27 cellular contexts compared by ENCODE assay signal in genomic region chr3:149706905-149707304, GRCh38. TPM values are rescaled to one million over a fixed set of nuclear protein-coding genes. Genes with fewer than 3 reads are reported as not detected.
DNase-seq lines count a peak whose midpoint lies in the region; ATAC-seq and TF ChIP-seq lines count a peak whose summit lies in the region.
"Had no signal": no experiment of that assay in that cellular context is flagged by ENCODE, and none has a peak within 500 bp of the region (broad histone marks: within the 10 kb centered on the region; RNA-seq: fewer than 3 reads in every experiment).

No MANE protein-coding gene starts in this region.

- H3K79me2 ChIP-seq in OCI-LY7 (ENCODE audit: insufficient read depth, low read depth, low read length) = no peaks in the 10 kb centered on the region

- no TSS peak for BruUV-seq in OCI-LY7 (replicated peaks; lab: Mats Ljungman, UMichigan)

- TF ChIP-seq CTCF in foreskin fibroblast (IDR thresholded peaks at IDR 0.05; ENCODE audit: low read depth, low read length) = no peak
- no peak for TF ChIP-seq CTCF in OCI-LY7 (conservative IDR thresholded peaks at IDR 0.05; ENCODE audit: low read length)

- no peaks in the 10 kb centered on the region for H4K20me1 ChIP-seq in OCI-LY7 (ENCODE audit: insufficient read depth, low read length)

- H3K9me3 ChIP-seq in right cardiac atrium (ENCODE audit: control insufficient read depth, low read length) = no peaks in the 10 kb centered on the region
- H3K9me3 ChIP-seq in OCI-LY7 (ENCODE audit: low read length) = no peaks in the 10 kb centered on the region
- H3K9me3 ChIP-seq: gastroesophageal sphincter, pancreas had no signal

- H3K9me3 Mint-ChIP-seq in T-helper 2 cell treated with Interferon-gamma antibody and Interleukin-4, amounts not matched to agents 5 μg/mL and 100 μg/mL, for 36 hours = no peaks in the 10 kb centered on the region
- H3K9me3 Mint-ChIP-seq: activated B cell treated with CpG ODN at 0.5 μM for 24 hours; activated CD8-positive, alpha-beta T cell treated with anti-CD3 and anti-CD28 coated beads for 36 hours; dendritic cell treated with granulocyte-macrophage colony-stimulating factor and Interleukin-4, amounts not matched to agents 40 ng/mL and 50 ng/mL, for 4 days; naive thymus-derived CD8-positive, alpha-beta T cell had no signal

- POLR2A ChIA-PET in OCI-LY7 (lab: Charles Lee) = no interaction called here

- peaks cover 2% of the 10 kb centered on the region for H3K36me3 Mint-ChIP-seq in T-helper 2 cell treated with Interferon-gamma antibody and Interleukin-4, amounts not matched to agents 5 μg/mL and 100 μg/mL, for 36 hours (ENCODE audit: low read depth)
- H3K36me3 Mint-ChIP-seq: naive thymus-derived CD8-positive, alpha-beta T cell had no signal

- intact Hi-C loops in Right ventricle myocardium inferior (cut with DNase I) (no loop called here), right cardiac atrium (cut with DNase I) (no loop called here), OCI-LY7 (cut with micrococcal nuclease; ENCODE audit: unreplicated experiment) (no loop called here)

- no peaks in the 10 kb centered on the region for H3K27me3 ChIP-seq in right cardiac atrium (ENCODE audit: control insufficient read depth, insufficient read depth)
- H3K27me3 ChIP-seq: gastroesophageal sphincter, pancreas had no signal

- H3K9me2 ChIP-seq in OCI-LY7 (ENCODE audit: insufficient read depth, low read length) = no peaks in the 10 kb centered on the region

- H3K4me3 Mint-ChIP-seq in T-helper 2 cell treated with Interferon-gamma antibody and Interleukin-4, amounts not matched to agents 5 μg/mL and 100 μg/mL, for 36 hours = no peak overlapping the region
- H3K4me3 Mint-ChIP-seq: activated B cell treated with CpG ODN at 0.5 μM for 24 hours; activated CD8-positive, alpha-beta T cell treated with anti-CD3 and anti-CD28 coated beads for 36 hours; B cell; dendritic cell treated with granulocyte-macrophage colony-stimulating factor and Interleukin-4, amounts not matched to agents 40 ng/mL and 50 ng/mL, for 4 days; naive thymus-derived CD8-positive, alpha-beta T cell had no signal

- no peak overlapping the region for H3K27ac ChIP-seq in right cardiac atrium (ENCODE audit: low read length)
- peak overlapping the region; percentile 26 for H3K27ac ChIP-seq in cingulate gyrus (ENCODE audit: low read depth, low read length)
- no peak overlapping the region for H3K27ac ChIP-seq in OCI-LY7 (ENCODE audit: low read depth, low read length, poor library complexity, severe bottlenecking)
- H3K27ac ChIP-seq: 22Rv1, gastroesophageal sphincter, pancreas had no signal

- peak; percentile 21 for ATAC-seq in Right ventricle myocardium inferior
- no peak for ATAC-seq in right cardiac atrium
- ATAC-seq: activated CD8-positive, alpha-beta T cell treated with anti-CD3 and anti-CD28 coated beads for 36 hours; gastroesophageal sphincter; naive thymus-derived CD8-positive, alpha-beta T cell; sciatic nerve had no signal

- CTCF ChIA-PET in OCI-LY7 (lab: Charles Lee; ENCODE audit: unreplicated experiment) = no interaction called here

- WGBS in right cardiac atrium = 59% methylated on average over 3 of the region's 3 CpGs

- H2AFZ ChIP-seq in OCI-LY7 (ENCODE audit: low read length) = no peak overlapping the region

- DNase-seq in Right ventricle myocardium inferior (ENCODE audit: missing footprints) (no peak), right cardiac atrium (no peak), foreskin fibroblast (peak; percentile 11 to 61), skeletal muscle cell (ENCODE audit: low read depth) (peak; percentile 21), NCI-H748 (lab: John Stamatoyannopoulos, UW; ENCODE audit: unreplicated experiment) (no peak), OCI-LY7 (ENCODE audit: low spot score) (no peak)
- DNase-seq in T-helper 2 cell treated with Interferon-gamma antibody and Interleukin-4, amounts not matched to agents 5 μg/mL and 100 μg/mL, for 36 hours (ENCODE audit: low spot score) = no peak
- DNase-seq: activated B cell treated with CpG ODN at 0.5 μM for 24 hours; activated CD8-positive, alpha-beta T cell treated with anti-CD3 and anti-CD28 coated beads for 36 hours; activated naive CD4-positive, alpha-beta T cell; amniotic stem cell; KBM-7; naive thymus-derived CD8-positive, alpha-beta T cell; NCI-H1436 treated with DMSO at 0.1 percent for 48 hours; NCI-H2171; NCI-H526 treated with DMSO at 0.1 percent for 48 hours; pancreas; RPMI8226; stimulated activated CD4-positive, alpha-beta T cell treated with anti-CD3 and anti-CD28 coated beads, Interleukin-15, amount 100 ng/mL, for 24 hours; T1000; trophoblast cell had no signal

- no peaks in the 10 kb centered on the region for H3K36me3 ChIP-seq in OCI-LY7 (ENCODE audit: insufficient read depth, low read length)
- H3K36me3 ChIP-seq: gastroesophageal sphincter, pancreas had no signal

- H3K27me3 Mint-ChIP-seq in T-helper 2 cell treated with Interferon-gamma antibody and Interleukin-4, amounts not matched to agents 5 μg/mL and 100 μg/mL, for 36 hours (ENCODE audit: low read depth) = no peaks in the 10 kb centered on the region
- H3K27me3 Mint-ChIP-seq: activated B cell treated with CpG ODN at 0.5 μM for 24 hours; activated CD8-positive, alpha-beta T cell treated with anti-CD3 and anti-CD28 coated beads for 36 hours; B cell; naive thymus-derived CD8-positive, alpha-beta T cell had no signal

- H3K4me1 ChIP-seq in right cardiac atrium (ENCODE audit: control insufficient read depth, insufficient read depth, low read length) (no peaks in the 10 kb centered on the region), OCI-LY7 (ENCODE audit: insufficient read depth, low read length, poor library complexity, severe bottlenecking) (no peaks in the 10 kb centered on the region)
- H3K4me1 ChIP-seq: gastroesophageal sphincter, pancreas had no signal

- peaks cover 18% of the 10 kb centered on the region for H3K4me1 Mint-ChIP-seq in T-helper 2 cell treated with Interferon-gamma antibody and Interleukin-4, amounts not matched to agents 5 μg/mL and 100 μg/mL, for 36 hours (ENCODE audit: low read depth)

- no peak overlapping the region for H3K4me3 ChIP-seq in right cardiac atrium (ENCODE audit: low read length)
- no peak overlapping the region for H3K4me3 ChIP-seq in foreskin fibroblast (ENCODE audit: low read depth in 1 of 2, low read length in 2 of 2)
- H3K4me3 ChIP-seq in skeletal muscle cell (ENCODE audit: low read depth, low read length) = no peak overlapping the region
- H3K4me3 ChIP-seq in OCI-LY7 (ENCODE audit: low read depth, low read length, poor library complexity, severe bottlenecking) = no peak overlapping the region
- H3K4me3 ChIP-seq: gastroesophageal sphincter, pancreas had no signal

- H3K27ac Mint-ChIP-seq in T-helper 2 cell treated with Interferon-gamma antibody and Interleukin-4, amounts not matched to agents 5 μg/mL and 100 μg/mL, for 36 hours = no peak overlapping the region
- H3K27ac Mint-ChIP-seq: activated B cell treated with CpG ODN at 0.5 μM for 24 hours; activated CD8-positive, alpha-beta T cell treated with anti-CD3 and anti-CD28 coated beads for 36 hours; B cell; dendritic cell treated with granulocyte-macrophage colony-stimulating factor and Interleukin-4, amounts not matched to agents 40 ng/mL and 50 ng/mL, for 4 days; naive thymus-derived CD8-positive, alpha-beta T cell had no signal

- no peak overlapping the region for H3K4me2 ChIP-seq in OCI-LY7 (ENCODE audit: low read length)

RNA-seq across cellular contexts. Expression of gene COMMD2, which starts 45.4 kb away (rescaled TPM):
- total RNA-seq in Right ventricle myocardium inferior = 18.0 TPM
- total RNA-seq in right cardiac atrium = 10 to 100 TPM; 17.0 to 22.2 (median 19.9) TPM
- polyA plus RNA-seq in right cardiac atrium = 7.4 TPM
- total RNA-seq in OCI-LY7 (2014; rRNA removed; shearing (Covaris generic)) = 24.9 and 27.2 TPM in 2 replicates
- 47.1 and 48.9 TPM in 2 replicates for total RNA-seq in OCI-LY7 (2022)

RNA-seq across cellular contexts. Expression of gene WWTR1, which starts 49.1 kb away (rescaled TPM):
- total RNA-seq in Right ventricle myocardium inferior (42.6 TPM), right cardiac atrium (10 to 100 TPM; 48.2 to 99.2 (median 56.9) TPM), OCI-LY7 (2022) (0.15 TPM in 1 of 2 replicates, not detected in the other)
- polyA plus RNA-seq in right cardiac atrium = 23.0 TPM
- total RNA-seq in OCI-LY7 (2014; rRNA removed; shearing (Covaris generic)) = not detected in 2 replicates

Comparison
In these comparisons a context has a peak if more than half of its experiments do, and no peak if none do; other contexts are left out.
1. DNase-seq: peak in foreskin fibroblast (2 of 2) and skeletal muscle cell (single experiment); none in Right ventricle myocardium inferior (single experiment), right cardiac atrium (0 of 3), T-helper 2 cell treated with Interferon-gamma antibody and Interleukin-4, amounts not matched to agents 5 μg/mL and 100 μg/mL, for 36 hours (single experiment), NCI-H748 (single experiment) and OCI-LY7 (single experiment).
2. RNA of gene WWTR1, which starts 49.1 kb away (total RNA-seq): 48.2 to 99.2 TPM in right cardiac atrium and 42.6 TPM in Right ventricle myocardium inferior (single experiment); 0.15 TPM in OCI-LY7; every median in the first group is over 10 times any median in the second.